In the genomic region with DNA sequence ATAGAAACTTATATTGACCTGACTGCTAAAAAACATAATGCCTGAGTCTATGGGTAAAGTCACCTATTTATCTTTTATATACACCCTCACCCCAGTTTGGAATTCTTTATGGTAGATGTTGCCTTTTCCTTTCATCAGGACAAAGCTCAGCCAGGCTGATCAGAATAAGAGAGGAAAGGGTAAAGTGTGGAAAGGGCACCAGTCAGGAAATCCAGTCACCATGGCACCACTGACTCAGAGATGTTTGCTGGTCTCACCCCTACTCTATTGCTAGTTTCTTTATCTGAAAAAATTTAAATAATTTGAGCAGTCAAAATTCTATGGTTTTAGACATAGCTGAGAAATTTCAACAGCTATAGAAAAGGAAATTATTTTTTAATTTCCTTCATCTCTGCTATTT, we compare ENCODE assay signal across 27 cellular contexts. TPM values are rescaled to one million over a fixed set of nuclear protein-coding genes. Genes with fewer than 3 reads are reported as not detected.
"Had no signal": no experiment of that assay in that cellular context is flagged by ENCODE, and none has a peak within 500 bp of the region (broad histone marks: within the 10 kb centered on the region; RNA-seq: fewer than 3 reads in every experiment).

No MANE protein-coding gene starts in this region.

- FAIRE-seq: islet of Langerhans, kidney, small intestine, urothelium cell line had no signal

- H3K9me3 ChIP-seq: left ventricle myocardium inferior, mucosa of descending colon, ovary, spleen, suprapubic skin, thoracic aorta, tibial artery, upper lobe of right lung had no signal

- H3K9me3 Mint-ChIP-seq: immature natural killer cell; memory B cell; naive thymus-derived CD4-positive, alpha-beta T cell; natural killer cell treated with Interleukin-12 subunit alpha and Interleukin-12 subunit beta and Interleukin-15 and Interleukin-18, amount 100 ng/mL, for 72 hours; stimulated activated memory B cell treated with anti-CD40 and anti-IgM and Interleukin-4, amounts not matched to agents 10 μg/mL and 1 μg/mL and 100 μg/mL, for 72 hours had no signal

- H3K27ac Mint-ChIP-seq: immature natural killer cell; memory B cell; naive thymus-derived CD4-positive, alpha-beta T cell; natural killer cell treated with Interleukin-12 subunit alpha and Interleukin-12 subunit beta and Interleukin-15 and Interleukin-18, amount 100 ng/mL, for 72 hours; progenitor cell of endocrine pancreas; stimulated activated memory B cell treated with anti-CD40 and anti-IgM and Interleukin-4, amounts not matched to agents 10 μg/mL and 1 μg/mL and 100 μg/mL, for 72 hours; stimulated activated naive CD8-positive, alpha-beta T cell treated with anti-CD3 and anti-CD28 coated beads, Interleukin-15, Interleukin-2, amounts not matched to agents 100 ng/mL and 50 ng/mL, for 24 hours had no signal

- H3K4me1 Mint-ChIP-seq: immature natural killer cell; memory B cell; naive thymus-derived CD4-positive, alpha-beta T cell; stimulated activated memory B cell treated with anti-CD40 and anti-IgM and Interleukin-4, amounts not matched to agents 10 μg/mL and 1 μg/mL and 100 μg/mL, for 72 hours had no signal

- H3K27ac ChIP-seq: left ventricle myocardium inferior, ovary, spleen, suprapubic skin, thoracic aorta, tibial artery, upper lobe of right lung had no signal

- H3K27me3 Mint-ChIP-seq: memory B cell; progenitor cell of endocrine pancreas; stimulated activated memory B cell treated with anti-CD40 and anti-IgM and Interleukin-4, amounts not matched to agents 10 μg/mL and 1 μg/mL and 100 μg/mL, for 72 hours; stimulated activated naive CD8-positive, alpha-beta T cell treated with anti-CD3 and anti-CD28 coated beads, Interleukin-15, Interleukin-2, amounts not matched to agents 100 ng/mL and 50 ng/mL, for 24 hours had no signal

- H3K4me3 ChIP-seq: left ventricle myocardium inferior, lung, mucosa of descending colon, ovary, spleen, suprapubic skin, thoracic aorta, tibial artery, upper lobe of right lung had no signal

- H3K27me3 ChIP-seq: ovary, spleen, suprapubic skin, tibial artery, upper lobe of right lung had no signal

- H3K36me3 Mint-ChIP-seq: immature natural killer cell; memory B cell; naive thymus-derived CD4-positive, alpha-beta T cell; natural killer cell treated with Interleukin-12 subunit alpha and Interleukin-12 subunit beta and Interleukin-15 and Interleukin-18, amount 100 ng/mL, for 72 hours; stimulated activated memory B cell treated with anti-CD40 and anti-IgM and Interleukin-4, amounts not matched to agents 10 μg/mL and 1 μg/mL and 100 μg/mL, for 72 hours had no signal

- H3K36me3 ChIP-seq: left ventricle myocardium inferior, ovary, spleen, suprapubic skin, thoracic aorta, tibial artery, upper lobe of right lung had no signal

- H3K4me3 Mint-ChIP-seq: immature natural killer cell; memory B cell; naive thymus-derived CD4-positive, alpha-beta T cell; natural killer cell treated with Interleukin-12 subunit alpha and Interleukin-12 subunit beta and Interleukin-15 and Interleukin-18, amount 100 ng/mL, for 72 hours; stimulated activated memory B cell treated with anti-CD40 and anti-IgM and Interleukin-4, amounts not matched to agents 10 μg/mL and 1 μg/mL and 100 μg/mL, for 72 hours; stimulated activated naive CD8-positive, alpha-beta T cell treated with anti-CD3 and anti-CD28 coated beads, Interleukin-15, Interleukin-2, amounts not matched to agents 100 ng/mL and 50 ng/mL, for 24 hours had no signal

- H3K4me1 ChIP-seq: left ventricle myocardium inferior, spleen, suprapubic skin, upper lobe of right lung had no signal

- DNase-seq: hypothalamus; immature natural killer cell; kidney; left ventricle myocardium inferior; midbrain; mucosa of descending colon; naive thymus-derived CD4-positive, alpha-beta T cell; ovary; retina; right cardiac atrium; small intestine; spleen; stimulated activated CD4-positive, alpha-beta T cell treated with anti-CD3 and anti-CD28 coated beads, Interleukin-4, amount 100 ng/mL, for 4 hours; stimulated activated CD8-positive, alpha-beta memory T cell treated with anti-CD3 and anti-CD28 coated beads, Interleukin-4, amount 100 ng/mL, for 48 hours; tibial artery; trophoblast cell; upper lobe of right lung had no signal

RNA-seq across cellular contexts. Expression of gene SSTR1, which starts 49.2 kb away (rescaled TPM):
- total RNA-seq: naive thymus-derived CD4-positive, alpha-beta T cell; natural killer cell treated with Interleukin-12 subunit alpha and Interleukin-12 subunit beta and Interleukin-15 and Interleukin-18, amount 100 ng/mL, for 72 hours had no signal
- polyA plus RNA-seq: immature natural killer cell; naive thymus-derived CD4-positive, alpha-beta T cell had no signal
